In the genomic region with DNA sequence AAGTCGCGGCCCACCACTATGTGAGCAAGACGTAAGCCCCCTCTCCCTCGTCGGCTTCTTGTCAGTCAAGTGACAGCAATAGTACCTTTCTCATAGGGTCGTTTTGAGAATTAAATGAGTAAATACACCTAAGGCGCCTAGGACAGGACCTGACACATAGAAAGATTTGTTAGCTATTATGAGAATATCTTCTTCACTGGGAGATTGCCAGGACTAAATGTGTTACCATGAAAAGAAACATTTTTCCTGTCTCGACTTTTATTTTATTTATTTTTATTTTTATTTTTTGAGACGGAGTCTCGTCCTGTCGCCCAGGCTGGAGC, we compare ENCODE assay signal across 8 cellular contexts. TPM values are rescaled to one million over a fixed set of nuclear protein-coding genes. Genes with fewer than 3 reads are reported as not detected.
DNase-seq lines count a peak whose midpoint lies in the region; ATAC-seq and TF ChIP-seq lines count a peak whose summit lies in the region.

No MANE protein-coding gene starts in this region.

- WGBS in urinary bladder = 14% methylated on average over 11 of the region's 11 CpGs

- peak overlapping the region; percentile 54 for H3K4me3 ChIP-seq in urinary bladder (ENCODE audit: low read depth, low read length)

- no peaks in the 10 kb centered on the region for H3K9me3 Mint-ChIP-seq in activated naive CD4-positive, alpha-beta T cell treated with anti-CD3 and anti-CD28 coated beads, Interleukin-2, amount 50 U/mL, for 24 hours
- H3K9me3 Mint-ChIP-seq in brain = peaks cover 0 to 5% (median 0%) of the 10 kb centered on the region in 5 experiments
- H3K9me3 Mint-ChIP-seq in memory B cell = no peaks in the 10 kb centered on the region

- H3K4me3 Mint-ChIP-seq in activated naive CD4-positive, alpha-beta T cell treated with anti-CD3 and anti-CD28 coated beads, Interleukin-2, amount 50 U/mL, for 24 hours = peak overlapping the region; percentile 97
- H3K4me3 Mint-ChIP-seq in brain = peak overlapping the region; percentile 96 to 99 (median 96)
- peak overlapping the region; percentile 97 for H3K4me3 Mint-ChIP-seq in memory B cell

- peak overlapping the region; percentile 49 for H3K27ac ChIP-seq in urinary bladder (ENCODE audit: low read depth)

- no peak for ATAC-seq in memory B cell (ENCODE audit: low read depth)
- ATAC-seq in HG03175 (IDR thresholded peaks at IDR 0.05; ENCODE audit: unreplicated experiment) = no peak

- peaks cover 42% of the 10 kb centered on the region for H3K4me1 Mint-ChIP-seq in activated naive CD4-positive, alpha-beta T cell treated with anti-CD3 and anti-CD28 coated beads, Interleukin-2, amount 50 U/mL, for 24 hours
- peaks cover 31% of the 10 kb centered on the region for H3K4me1 Mint-ChIP-seq in brain
- peaks cover 11% of the 10 kb centered on the region for H3K4me1 Mint-ChIP-seq in memory B cell

- no peaks in the 10 kb centered on the region for H3K36me3 ChIP-seq in urinary bladder (ENCODE audit: insufficient read depth)

- TF ChIP-seq CTCF in brain (conservative IDR thresholded peaks at IDR 0.05) = no peak

- no peaks in the 10 kb centered on the region for H3K27me3 Mint-ChIP-seq in activated naive CD4-positive, alpha-beta T cell treated with anti-CD3 and anti-CD28 coated beads, Interleukin-2, amount 50 U/mL, for 24 hours
- H3K27me3 Mint-ChIP-seq in brain = peaks cover 12% of the 10 kb centered on the region
- no peaks in the 10 kb centered on the region for H3K27me3 Mint-ChIP-seq in memory B cell

- H3K36me3 Mint-ChIP-seq in activated naive CD4-positive, alpha-beta T cell treated with anti-CD3 and anti-CD28 coated beads, Interleukin-2, amount 50 U/mL, for 24 hours = peaks cover 21% of the 10 kb centered on the region
- H3K36me3 Mint-ChIP-seq in brain = peaks cover 38% of the 10 kb centered on the region
- peaks cover 4% of the 10 kb centered on the region for H3K36me3 Mint-ChIP-seq in memory B cell

- H3K4me1 ChIP-seq in urinary bladder (ENCODE audit: insufficient read depth) = no peaks in the 10 kb centered on the region

- no peak for DNase-seq in activated naive CD4-positive, alpha-beta T cell (lab: John Stamatoyannopoulos, UW)
- DNase-seq in memory B cell (ENCODE audit: low spot score in 2 of 2) = no peak
- DNase-seq in NCI-H526 (lab: John Stamatoyannopoulos, UW) = no peak
- DNase-seq in activated CD4-positive, CD25-positive, alpha-beta regulatory T cell treated with anti-CD3 and anti-CD28 coated beads, Interleukin-2, amount 50 U/mL, for 72 hours = no peak

- peak overlapping the region; percentile 98 for H3K27ac Mint-ChIP-seq in activated naive CD4-positive, alpha-beta T cell treated with anti-CD3 and anti-CD28 coated beads, Interleukin-2, amount 50 U/mL, for 24 hours
- H3K27ac Mint-ChIP-seq in brain = peak overlapping the region; percentile 99 to 100 (median 100)
- H3K27ac Mint-ChIP-seq in memory B cell = peak overlapping the region; percentile 98

RNA-seq across cellular contexts. Expression of gene PMF1, which starts 0.8 kb away (rescaled TPM):
- 108 TPM for polyA plus RNA-seq in brain (ENCODE audit: insufficient read depth, low read depth, low replicate concordance)
- 36.9 TPM for total RNA-seq in urinary bladder
- polyA plus RNA-seq in urinary bladder = 65.6 TPM

RNA-seq across cellular contexts. Expression of gene SLC25A44, which starts 19.7 kb away (rescaled TPM):
- polyA plus RNA-seq in brain (ENCODE audit: insufficient read depth, low read depth, low replicate concordance) = 30.4 TPM
- total RNA-seq in urinary bladder = 5.7 TPM
- polyA plus RNA-seq in urinary bladder = 13.9 TPM

RNA-seq across cellular contexts. Expression of gene BGLAP, which starts 28.4 kb away (rescaled TPM):
- polyA plus RNA-seq in brain (ENCODE audit: insufficient read depth, low read depth, low replicate concordance) (2.9 TPM), urinary bladder (0.68 TPM)
- 0.42 TPM for total RNA-seq in urinary bladder

RNA-seq across cellular contexts. Expression of gene PAQR6, which starts 34.3 kb away (rescaled TPM):
- polyA plus RNA-seq in brain (ENCODE audit: insufficient read depth, low read depth, low replicate concordance) = 319 TPM
- total RNA-seq in urinary bladder = 0.79 TPM
- 1.5 TPM for polyA plus RNA-seq in urinary bladder
